2 cellular contexts compared by ENCODE assay signal in genomic region chr10:64191304-64191703, GRCh38.
TF ChIP-seq lines count a peak whose summit lies in the region.

No MANE protein-coding gene starts in this region.

TF ChIP-seq in HEK293, 187 proteins besides CTCF, POLR2A, EP300 and RAD21 (continued from another document):
- no peak for TF ChIP-seq ZNF398 (tag by site-specific recombination; IDR thresholded peaks at IDR 0.05)
TF ChIP-seq in HEK293: peak in this region for 1.

TF ChIP-seq in SK-N-SH, 30 proteins besides CTCF, POLR2A, EP300 and RAD21 (continued from another document):
- TF ChIP-seq EZH2phosphoT487 (IDR thresholded peaks at IDR 0.05; ENCODE audit: borderline replicate concordance, low read depth) = no peak
- TF ChIP-seq POLR2AphosphoS5 (IDR thresholded peaks at IDR 0.05; ENCODE audit: low read depth, low read length) = no peak
- peak; percentile 16; the same call in 1 of the 2 replicates for TF ChIP-seq TCF12 (IDR thresholded peaks at IDR 0.05)
- TF ChIP-seq GABPA (IDR thresholded peaks at IDR 0.05; ENCODE audit: low read depth) = no peak
- no peak for TF ChIP-seq YY1 (IDR thresholded peaks at IDR 0.05; ENCODE audit: low read depth)
- TF ChIP-seq, protein P1, sequence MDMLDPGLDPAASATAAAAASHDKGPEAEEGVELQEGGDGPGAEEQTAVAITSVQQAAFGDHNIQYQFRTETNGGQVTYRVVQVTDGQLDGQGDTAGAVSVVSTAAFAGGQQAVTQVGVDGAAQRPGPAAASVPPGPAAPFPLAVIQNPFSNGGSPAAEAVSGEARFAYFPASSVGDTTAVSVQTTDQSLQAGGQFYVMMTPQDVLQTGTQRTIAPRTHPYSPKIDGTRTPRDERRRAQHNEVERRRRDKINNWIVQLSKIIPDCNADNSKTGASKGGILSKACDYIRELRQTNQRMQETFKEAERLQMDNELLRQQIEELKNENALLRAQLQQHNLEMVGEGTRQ (IDR thresholded peaks at IDR 0.05; ENCODE audit: borderline replicate concordance, low read depth, low read length) = no peak
- peak; percentile 61; the same call in 1 of the 2 replicates for TF ChIP-seq FOXJ3 (CRISPR knock-in tag; IDR thresholded peaks at IDR 0.05)
- no peak for TF ChIP-seq RXRA (IDR thresholded peaks at IDR 0.05; ENCODE audit: borderline replicate concordance, low read depth)
TF ChIP-seq in SK-N-SH: peak in this region for 8.
